In genomic region chr1:41672641-41673313, GRCh38 we compare ENCODE assay signal across 10 cellular contexts.
A peak's percentile ranks its signal among the peaks of the same experiment; 100 is the strongest.
DNase-seq lines count a peak whose midpoint lies in the region; ATAC-seq, FAIRE-seq and TF ChIP-seq lines count a peak whose summit lies in the region.
"Had no signal": no experiment of that assay in that cellular context is flagged by ENCODE, and none has a peak within 500 bp of the region (broad histone marks: within the 10 kb centered on the region; RNA-seq: fewer than 3 reads in every experiment).

No MANE protein-coding gene starts in this region.

- TF ChIP-seq POLR2A in A549 (IDR thresholded peaks at IDR 0.05; ENCODE audit: low read length) (no peak), testis (IDR thresholded peaks at IDR 0.05) (no peak)

- no peak for TF ChIP-seq RAD21 in A549 (conservative IDR thresholded peaks at IDR 0.05 in 1 of 2, IDR thresholded peaks at IDR 0.05 in 1 of 2)

- H3K4me2 ChIP-seq in A549 = peak overlapping the region; percentile 35; the same call in 2 of the 3 replicates

- no peaks in the 10 kb centered on the region for H3K27me3 ChIP-seq in testis

- peak overlapping the region in 1 of 2 experiments; percentile 1; a peak in 2 of 6 replicates for H3K27ac ChIP-seq in A549
- no peak overlapping the region for H3K27ac ChIP-seq in testis

- H3K4me1 Mint-ChIP-seq in activated CD4-positive, alpha-beta memory T cell treated with anti-CD3 and anti-CD28 coated beads for 36 hours (ENCODE audit: low read depth) = peaks cover 94% of the 10 kb centered on the region

- no peak for TF ChIP-seq CTCF in A549 (IDR thresholded peaks at IDR 0.05)
- TF ChIP-seq CTCF in testis (IDR thresholded peaks at IDR 0.05) = no peak

- no peak for DNase-seq in A549 (ENCODE audit: low read depth in 1 of 2, low spot score in 1 of 2)
- no peak for DNase-seq in activated CD4-positive, alpha-beta memory T cell treated with anti-CD3 and anti-CD28 coated beads for 36 hours
- DNase-seq in fibroblast of the conjunctiva (ENCODE audit: low read depth) = peak; percentile 65
- DNase-seq in testis = no peak
- DNase-seq in DMS153 (lab: John Stamatoyannopoulos, UW) = no peak
- no peak for DNase-seq in NCI-H526 (lab: John Stamatoyannopoulos, UW)
- no peak for DNase-seq in DMS114 treated with DMSO at 0.1 percent for 48 hours (lab: John Stamatoyannopoulos, UW; ENCODE audit: unreplicated experiment)
- DNase-seq: DMS79 treated with DMSO at 0.1 percent for 48 hours, NCI-H2029 treated with DMSO at 0.1 percent for 48 hours had no signal

- peaks cover 23% of the 10 kb centered on the region; the same call in 2 of the 3 replicates for H3K4me1 ChIP-seq in A549
- no peaks in the 10 kb centered on the region for H3K4me1 ChIP-seq in testis

- WGBS in A549 (ENCODE audit: missing lambda C conversion rate) = 84% methylated on average over 9 of the region's 9 CpGs
- 77 to 79% methylated on average over 9 of the region's 9 CpGs for WGBS in testis, 2 donors

- ATAC-seq in A549 (peak in 1 of 2 experiments; percentile 23; a peak in 1 of 6 replicates), GM21723 (IDR thresholded peaks at IDR 0.05; ENCODE audit: unreplicated experiment) (peak; percentile 9)

- H3K36me3 Mint-ChIP-seq in activated CD4-positive, alpha-beta memory T cell treated with anti-CD3 and anti-CD28 coated beads for 36 hours = no peaks in the 10 kb centered on the region

- H3K36me3 ChIP-seq in testis (ENCODE audit: low read depth, missing control alignments) = no peaks in the 10 kb centered on the region

- H3K27ac Mint-ChIP-seq in activated CD4-positive, alpha-beta memory T cell treated with anti-CD3 and anti-CD28 coated beads for 36 hours = peak overlapping the region; percentile 76

- peak overlapping the region; percentile 53 for H3K4me3 Mint-ChIP-seq in activated CD4-positive, alpha-beta memory T cell treated with anti-CD3 and anti-CD28 coated beads for 36 hours

- no peaks in the 10 kb centered on the region for H3K9me3 Mint-ChIP-seq in activated CD4-positive, alpha-beta memory T cell treated with anti-CD3 and anti-CD28 coated beads for 36 hours

- FAIRE-seq in A549 (lab: Jason Lieb, UNC) = no peak

- POLR2A ChIA-PET in A549 (lab: Yijun Ruan, JAX) = no interaction called here
- POLR2A ChIA-PET in activated CD4-positive, alpha-beta memory T cell treated with anti-CD3 and anti-CD28 coated beads for 36 hours (lab: Charles Lee) = interaction anchor here (1.1 to 4.3 kb wide), 7 partner anchors 9 to 79 kb away, joined by 3 to 40 read pairs (median 6); no protein-coding TSS in a partner anchor

- H3K4me3 ChIP-seq in A549 = no peak overlapping the region
- no peak overlapping the region for H3K4me3 ChIP-seq in testis

- intact Hi-C loops in activated CD4-positive, alpha-beta memory T cell treated with anti-CD3 and anti-CD28 coated beads for 36 hours (cut with micrococcal nuclease) = no loop called here
- intact Hi-C loops in testis (cut with DNase I; ENCODE audit: low total_unique reads) = no loop called here

- H3K9me3 ChIP-seq in A549 (no peaks in the 10 kb centered on the region), testis (no peaks in the 10 kb centered on the region)

- CTCF ChIA-PET in A549 (lab: Yijun Ruan, JAX) = interaction anchor here (1.8 kb wide), 1 partner anchor 10 kb away, joined by 7 read pairs; no protein-coding TSS in a partner anchor
- CTCF ChIA-PET in activated CD4-positive, alpha-beta memory T cell treated with anti-CD3 and anti-CD28 coated beads for 36 hours (lab: Charles Lee) = interaction anchor here (0.6 to 2.4 kb wide), 12 partner anchors 10 to 157 kb away, joined by 3 to 7 read pairs (median 4); no protein-coding TSS in a partner anchor

- no peak for TF ChIP-seq EP300 in A549 (IDR thresholded peaks at IDR 0.05)

- no peaks in the 10 kb centered on the region for H3K27me3 Mint-ChIP-seq in activated CD4-positive, alpha-beta memory T cell treated with anti-CD3 and anti-CD28 coated beads for 36 hours

TF ChIP-seq in A549, 52 proteins besides CTCF, POLR2A, EP300 and RAD21:
- TF ChIP-seq ATOH8 (CRISPR knock-in tag; IDR thresholded peaks at IDR 0.05; ENCODE audit: low read depth) = no peak
- no peak for TF ChIP-seq HOXB5 (CRISPR knock-in tag; IDR thresholded peaks at IDR 0.05)
- no peak for TF ChIP-seq NFE2L2 (conservative IDR thresholded peaks at IDR 0.05; ENCODE audit: low read length)
- TF ChIP-seq HES2 (IDR thresholded peaks at IDR 0.05) = no peak
- TF ChIP-seq GATA3 (IDR thresholded peaks at IDR 0.05; ENCODE audit: borderline replicate concordance) = no peak
- no peak for TF ChIP-seq HEYL (CRISPR knock-in tag; IDR thresholded peaks at IDR 0.05)
- TF ChIP-seq ZNF302 (CRISPR knock-in tag; IDR thresholded peaks at IDR 0.05) = no peak
- no peak for TF ChIP-seq RCOR1 (IDR thresholded peaks at IDR 0.05; ENCODE audit: low read depth, low read length)
- no peak for TF ChIP-seq REST (IDR thresholded peaks at IDR 0.05)
- TF ChIP-seq TFCP2L1 (CRISPR knock-in tag; IDR thresholded peaks at IDR 0.05) = no peak
- no peak for TF ChIP-seq EHMT2 (IDR thresholded peaks at IDR 0.05; ENCODE audit: low read depth)
- no peak for TF ChIP-seq ZFP36 (IDR thresholded peaks at IDR 0.05; ENCODE audit: borderline replicate concordance, partially characterized antibody)
- TF ChIP-seq KDM1A (IDR thresholded peaks at IDR 0.05; ENCODE audit: low read depth) = no peak
- TF ChIP-seq EHF (CRISPR knock-in tag; IDR thresholded peaks at IDR 0.05) = no peak
- no peak for TF ChIP-seq RFX5 (IDR thresholded peaks at IDR 0.05)
- no peak for TF ChIP-seq MAFK (IDR thresholded peaks at IDR 0.05; ENCODE audit: partially characterized antibody)
